7 cellular contexts compared by ENCODE assay signal in the genomic region with DNA sequence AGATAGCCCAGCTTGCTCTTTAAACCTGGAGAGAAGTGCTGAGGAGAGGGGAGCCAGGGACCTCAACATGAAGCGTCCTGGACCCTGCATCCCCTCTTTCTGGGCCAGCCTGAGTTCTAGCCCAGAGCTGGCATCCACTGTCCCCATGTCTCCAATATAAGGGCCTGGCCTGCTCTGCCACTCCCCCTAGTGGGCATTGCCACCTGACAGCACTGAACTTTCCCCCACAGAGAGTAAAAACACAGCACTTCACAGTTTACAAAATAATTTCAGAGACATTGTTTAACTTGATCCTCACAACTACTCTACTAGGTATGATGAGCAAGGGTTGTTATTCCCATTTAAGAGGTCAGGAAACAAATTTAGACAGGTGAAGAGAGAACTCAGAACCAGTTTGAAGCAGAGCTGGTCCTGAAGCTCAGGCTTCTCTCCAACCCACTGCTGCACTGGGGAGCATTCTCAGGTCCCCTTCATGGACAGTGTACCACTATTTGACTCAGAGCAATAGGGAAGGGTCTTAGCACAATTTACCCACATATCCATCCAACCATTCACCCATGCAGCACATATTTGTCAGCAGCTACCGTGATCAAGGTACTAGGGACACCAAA.
DNase-seq lines count a peak whose midpoint lies in the region; ATAC-seq and TF ChIP-seq lines count a peak whose summit lies in the region.

No MANE protein-coding gene starts in this region.

- H3K36me3 ChIP-seq in tibial nerve: no peaks in the 10 kb centered on the region
- no peaks in the 10 kb centered on the region for H3K36me3 ChIP-seq in vagina

- DNase-seq in GM03348 (ENCODE audit: low spot score): peak; percentile 44
- peak; percentile 22 for DNase-seq in NCI-H1105 (lab: John Stamatoyannopoulos, UW)
- peak; percentile 25 for DNase-seq in activated naive CD8-positive, alpha-beta T cell treated with anti-CD3 and anti-CD28 coated beads, Interleukin-2, amount 50 U/mL, for 24 hours
- peak; percentile 73 for DNase-seq in iPS-NIHi11 (ENCODE audit: low spot score)
- peak in 1 of 2 donors; percentile 16 for DNase-seq in tibial nerve (ENCODE audit: low spot score in 2 of 2)
- DNase-seq in vagina (ENCODE audit: extremely low spot score in 2 of 2): no peak

- H3K9me3 ChIP-seq in tibial nerve: no peaks in the 10 kb centered on the region
- H3K9me3 ChIP-seq in vagina: no peaks in the 10 kb centered on the region

- TF ChIP-seq CTCF in tibial nerve (IDR thresholded peaks at IDR 0.05): peak in 4 of 5 experiments; percentile 14 to 26 (median 20)
- TF ChIP-seq CTCF in vagina (IDR thresholded peaks at IDR 0.05): no peak

- H3K4me3 Mint-ChIP-seq in activated naive CD8-positive, alpha-beta T cell treated with anti-CD3 and anti-CD28 coated beads, Interleukin-2, amount 50 U/mL, for 24 hours: no peak overlapping the region

- no peak overlapping the region for H3K27ac ChIP-seq in tibial nerve
- no peak overlapping the region for H3K27ac ChIP-seq in vagina

- intact Hi-C loops in vagina (cut with DNase I): no loop called here

- 40 to 59% methylated on average over 2 of the region's 2 CpGs for WGBS in tibial nerve, 2 donors

- H3K27ac Mint-ChIP-seq in activated naive CD8-positive, alpha-beta T cell treated with anti-CD3 and anti-CD28 coated beads, Interleukin-2, amount 50 U/mL, for 24 hours: no peak overlapping the region

- no peaks in the 10 kb centered on the region for H3K27me3 ChIP-seq in tibial nerve
- no peaks in the 10 kb centered on the region for H3K27me3 ChIP-seq in vagina

- ATAC-seq in GM21367 (IDR thresholded peaks at IDR 0.05; ENCODE audit: unreplicated experiment): peak; percentile 71
- ATAC-seq in activated naive CD8-positive, alpha-beta T cell treated with anti-CD3 and anti-CD28 coated beads, Interleukin-2, amount 50 U/mL, for 24 hours: no peak

- H3K4me1 ChIP-seq in tibial nerve (no peaks in the 10 kb centered on the region), vagina (no peaks in the 10 kb centered on the region)

- H3K27me3 Mint-ChIP-seq in activated naive CD8-positive, alpha-beta T cell treated with anti-CD3 and anti-CD28 coated beads, Interleukin-2, amount 50 U/mL, for 24 hours: peaks cover 10% of the 10 kb centered on the region

- TF ChIP-seq POLR2A in tibial nerve (IDR thresholded peaks at IDR 0.05) (no peak), vagina (IDR thresholded peaks at IDR 0.05) (no peak)

- no peaks in the 10 kb centered on the region for H3K9me3 Mint-ChIP-seq in activated naive CD8-positive, alpha-beta T cell treated with anti-CD3 and anti-CD28 coated beads, Interleukin-2, amount 50 U/mL, for 24 hours

- H3K36me3 Mint-ChIP-seq in activated naive CD8-positive, alpha-beta T cell treated with anti-CD3 and anti-CD28 coated beads, Interleukin-2, amount 50 U/mL, for 24 hours (ENCODE audit: low read depth): no peaks in the 10 kb centered on the region

- H3K4me3 ChIP-seq in tibial nerve (no peak overlapping the region), vagina (no peak overlapping the region)

- no peak for TF ChIP-seq EP300 in tibial nerve (IDR thresholded peaks at IDR 0.05)

- H3K4me1 Mint-ChIP-seq in activated naive CD8-positive, alpha-beta T cell treated with anti-CD3 and anti-CD28 coated beads, Interleukin-2, amount 50 U/mL, for 24 hours: no peaks in the 10 kb centered on the region

Comparison
In these comparisons a context has a peak if more than half of its experiments do, and no peak if none do; other contexts are left out.
1. DNase-seq: peak in GM03348 (single experiment), NCI-H1105 (single experiment), activated naive CD8-positive, alpha-beta T cell treated with anti-CD3 and anti-CD28 coated beads, Interleukin-2, amount 50 U/mL, for 24 hours (single experiment) and iPS-NIHi11 (single experiment); none in vagina (0 of 2).
2. CTCF ChIP-seq: peak in tibial nerve (4 of 5); none in vagina (0 of 3).